In genomic region chr2:168135121-168135520, GRCh38 we compare ENCODE assay signal across 24 cellular contexts.
A peak's percentile ranks its signal among the peaks of the same experiment; 100 is the strongest.
DNase-seq lines count a peak whose midpoint lies in the region; ATAC-seq and TF ChIP-seq lines count a peak whose summit lies in the region.
"Had no signal": no experiment of that assay in that cellular context is flagged by ENCODE, and none has a peak within 500 bp of the region (broad histone marks: within the 10 kb centered on the region; RNA-seq: fewer than 3 reads in every experiment).

No MANE protein-coding gene starts in this region.

- BruUV-seq in Calu3 (replicated peaks; lab: Mats Ljungman, UMichigan) = no TSS peak

- H3K27ac Mint-ChIP-seq in Calu3 (ENCODE audit: unreplicated experiment) = peak overlapping the region; percentile 76
- no peak overlapping the region for H3K27ac Mint-ChIP-seq in activated CD4-positive, alpha-beta T cell treated with anti-CD3 and anti-CD28 coated beads, Interleukin-2, amount 10 ng/mL, durations not matched to agents 24 days and 14 days

- ATAC-seq in RWPE2 (ENCODE audit: low read depth) (peak; percentile 14; the same call in 1 of the 3 replicates), lower lobe of right lung (peak; percentile 19 to 76), upper lobe of right lung (peak; percentile 36), GM21528 (IDR thresholded peaks at IDR 0.05; ENCODE audit: low FRiP score, unreplicated experiment) (no peak)
- ATAC-seq: GM12878, HCT116, Panc1 had no signal

- peaks cover 36% of the 10 kb centered on the region for H3K36me3 ChIP-seq in RWPE2 (ENCODE audit: low read depth)
- H3K36me3 ChIP-seq in lower lobe of right lung = no peaks in the 10 kb centered on the region
- H3K36me3 ChIP-seq in upper lobe of right lung = no peaks in the 10 kb centered on the region

- H3K4me1 ChIP-seq in RWPE2 (ENCODE audit: insufficient read depth, poor library complexity, severe bottlenecking) (peaks cover 10% of the 10 kb centered on the region), lower lobe of right lung (no peaks in the 10 kb centered on the region), upper lobe of right lung (no peaks in the 10 kb centered on the region)

- no peak for TF ChIP-seq CTCF in Calu3 (IDR thresholded peaks at IDR 0.05; ENCODE audit: unreplicated experiment)
- TF ChIP-seq CTCF in RWPE2 (IDR thresholded peaks at IDR 0.05; ENCODE audit: poor library complexity, severe bottlenecking) = no peak
- TF ChIP-seq CTCF in lower lobe of right lung (IDR thresholded peaks at IDR 0.05) = no peak
- TF ChIP-seq CTCF in upper lobe of right lung (IDR thresholded peaks at IDR 0.05) = no peak

- H3K27me3 Mint-ChIP-seq in Calu3 (ENCODE audit: unreplicated experiment) = no peaks in the 10 kb centered on the region
- H3K27me3 Mint-ChIP-seq in activated CD4-positive, alpha-beta T cell treated with anti-CD3 and anti-CD28 coated beads, Interleukin-2, amount 10 ng/mL, durations not matched to agents 24 days and 14 days = no peaks in the 10 kb centered on the region
- H3K27me3 Mint-ChIP-seq: CD4-positive, alpha-beta memory T cell had no signal

- no peak for DNase-seq in Calu3
- no peak for DNase-seq in RWPE2 (ENCODE audit: low spot score)
- no peak for DNase-seq in lower lobe of right lung
- no peak for DNase-seq in upper lobe of right lung
- DNase-seq in activated CD4-positive, alpha-beta T cell treated with anti-CD3 and anti-CD28 coated beads, Interleukin-2, amount 10 ng/mL, durations not matched to agents 24 days and 14 days = no peak
- no peak for DNase-seq in activated CD4-positive, alpha-beta T cell treated with anti-CD3 and anti-CD28 coated beads for 4 hours
- DNase-seq: C1 segment of cervical spinal cord; CD4-positive, alpha-beta memory T cell; COR-L47; EL; GDM1; KBM-7; MV-4-11; NCI-H1105; NCI-H146; NCI-H2029; NCI-H446 treated with DMSO at 0.1 percent for 48 hours; SHP77 treated with DMSO at 0.1 percent for 48 hours had no signal

- CTCF ChIA-PET in Calu3 (lab: Charles Lee) = interaction anchor here (0.6 to 1.1 kb wide), 5 partner anchors 27 to 203 kb away, joined by 3 to 4 read pairs (median 3); no protein-coding TSS in a partner anchor

- H3K4me3 Mint-ChIP-seq in Calu3 (ENCODE audit: low read depth, unreplicated experiment) = peak overlapping the region; percentile 20
- no peak overlapping the region for H3K4me3 Mint-ChIP-seq in activated CD4-positive, alpha-beta T cell treated with anti-CD3 and anti-CD28 coated beads, Interleukin-2, amount 10 ng/mL, durations not matched to agents 24 days and 14 days
- H3K4me3 Mint-ChIP-seq: CD4-positive, alpha-beta memory T cell had no signal

- peak overlapping the region; percentile 44 for H3K27ac ChIP-seq in RWPE2 (ENCODE audit: poor library complexity, severe bottlenecking)
- no peak overlapping the region for H3K27ac ChIP-seq in lower lobe of right lung
- H3K27ac ChIP-seq in upper lobe of right lung = no peak overlapping the region
- H3K27ac ChIP-seq: HL-60, RWPE1 had no signal

- no peaks in the 10 kb centered on the region for H3K9me3 Mint-ChIP-seq in Calu3 (ENCODE audit: low read depth, unreplicated experiment)
- H3K9me3 Mint-ChIP-seq in activated CD4-positive, alpha-beta T cell treated with anti-CD3 and anti-CD28 coated beads, Interleukin-2, amount 10 ng/mL, durations not matched to agents 24 days and 14 days = no peaks in the 10 kb centered on the region
- H3K9me3 Mint-ChIP-seq: CD4-positive, alpha-beta memory T cell had no signal

- H3K9me3 ChIP-seq in RWPE2 (ENCODE audit: severe bottlenecking) = no peaks in the 10 kb centered on the region
- no peaks in the 10 kb centered on the region for H3K9me3 ChIP-seq in lower lobe of right lung
- no peaks in the 10 kb centered on the region for H3K9me3 ChIP-seq in upper lobe of right lung

- H3K36me3 Mint-ChIP-seq in Calu3 (ENCODE audit: insufficient read depth, unreplicated experiment) = peaks cover 79% of the 10 kb centered on the region
- peaks cover 32% of the 10 kb centered on the region for H3K36me3 Mint-ChIP-seq in activated CD4-positive, alpha-beta T cell treated with anti-CD3 and anti-CD28 coated beads, Interleukin-2, amount 10 ng/mL, durations not matched to agents 24 days and 14 days (ENCODE audit: low read depth)

- H3K27me3 ChIP-seq in RWPE2 (ENCODE audit: insufficient read depth, poor library complexity, severe bottlenecking) (no peaks in the 10 kb centered on the region), lower lobe of right lung (ENCODE audit: low read depth) (no peaks in the 10 kb centered on the region), upper lobe of right lung (no peaks in the 10 kb centered on the region)

- intact Hi-C loops in Calu3 (cut with micrococcal nuclease; ENCODE audit: unreplicated experiment) = loop anchor here (5.0 kb wide), 3 partner anchors 57 to 112 kb away; partner anchors contain the start of gene STK39
- intact Hi-C loops in lower lobe of right lung (cut with DNase I) = no loop called here
- intact Hi-C loops in upper lobe of right lung (cut with DNase I) = no loop called here
- intact Hi-C loops in activated CD4-positive, alpha-beta T cell treated with anti-CD3 and anti-CD28 coated beads, Interleukin-2, amount 10 ng/mL, durations not matched to agents 24 days and 14 days (cut with micrococcal nuclease) = no loop called here

- H3K4me3 ChIP-seq in RWPE2 (ENCODE audit: severe bottlenecking) = no peak overlapping the region
- no peak overlapping the region for H3K4me3 ChIP-seq in lower lobe of right lung
- H3K4me3 ChIP-seq in upper lobe of right lung = no peak overlapping the region
- H3K4me3 ChIP-seq: GM12878 had no signal

- peaks cover 63% of the 10 kb centered on the region for H3K4me1 Mint-ChIP-seq in Calu3 (ENCODE audit: low read depth, unreplicated experiment)
- peaks cover 8% of the 10 kb centered on the region for H3K4me1 Mint-ChIP-seq in activated CD4-positive, alpha-beta T cell treated with anti-CD3 and anti-CD28 coated beads, Interleukin-2, amount 10 ng/mL, durations not matched to agents 24 days and 14 days
